Comparison of ENCODE assay signal across 8 cellular contexts in the genomic region with DNA sequence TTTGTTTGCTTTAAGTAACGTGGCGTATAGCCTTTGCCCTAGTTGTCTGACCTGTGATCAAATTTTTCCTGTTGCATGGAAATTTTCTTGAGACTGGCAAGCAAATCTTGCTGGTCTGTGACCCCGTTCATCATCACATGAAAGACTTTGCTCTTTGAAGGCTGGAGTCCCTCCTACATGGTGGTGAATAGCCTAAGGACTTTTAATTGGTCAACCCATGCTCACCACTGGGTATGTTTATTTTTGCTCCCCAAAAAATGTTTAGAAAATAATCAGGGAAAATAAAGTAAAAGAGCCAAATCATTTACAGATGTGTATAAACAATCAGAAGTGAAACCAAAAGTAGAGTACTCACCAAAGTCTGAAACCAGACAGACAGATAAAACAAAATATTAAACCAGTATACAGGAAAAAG.
DNase-seq lines count a peak whose midpoint lies in the region; ATAC-seq and TF ChIP-seq lines count a peak whose summit lies in the region.

No MANE protein-coding gene starts in this region.

- H3K4me3 ChIP-seq in cardiac muscle cell (no peak overlapping the region), choroid plexus epithelial cell (ENCODE audit: low read depth, low read length) (peak overlapping the region; percentile 29)

- no peaks in the 10 kb centered on the region for H3K36me3 Mint-ChIP-seq in stimulated activated naive B cell treated with anti-CD40 and anti-IgM and Interleukin-4, amounts not matched to agents 10 μg/mL and 1 μg/mL and 100 μg/mL, for 72 hours
- H3K36me3 Mint-ChIP-seq in progenitor cell of endocrine pancreas (ENCODE audit: insufficient read depth) = no peaks in the 10 kb centered on the region

- peak overlapping the region; percentile 39 for H3K27ac Mint-ChIP-seq in stimulated activated naive B cell treated with anti-CD40 and anti-IgM and Interleukin-4, amounts not matched to agents 10 μg/mL and 1 μg/mL and 100 μg/mL, for 72 hours
- H3K27ac Mint-ChIP-seq in progenitor cell of endocrine pancreas = no peak overlapping the region

- H3K9me3 ChIP-seq in cardiac muscle cell (ENCODE audit: low read depth) = no peaks in the 10 kb centered on the region

- peaks cover 0 to 9% of the 10 kb centered on the region in 2 donors for H3K4me1 Mint-ChIP-seq in stimulated activated naive B cell treated with anti-CD40 and anti-IgM and Interleukin-4, amounts not matched to agents 10 μg/mL and 1 μg/mL and 100 μg/mL, for 72 hours
- peaks cover 5% of the 10 kb centered on the region for H3K4me1 Mint-ChIP-seq in progenitor cell of endocrine pancreas (ENCODE audit: low read depth)

- H3K4me3 Mint-ChIP-seq in stimulated activated naive B cell treated with anti-CD40 and anti-IgM and Interleukin-4, amounts not matched to agents 10 μg/mL and 1 μg/mL and 100 μg/mL, for 72 hours = peak overlapping the region; percentile 37 to 70
- no peak overlapping the region for H3K4me3 Mint-ChIP-seq in progenitor cell of endocrine pancreas (ENCODE audit: low read depth)

- peak overlapping the region; percentile 42 for H3K27ac ChIP-seq in cardiac muscle cell

- H3K27me3 ChIP-seq in cardiac muscle cell = no peaks in the 10 kb centered on the region

- TF ChIP-seq CTCF in cardiac muscle cell (IDR thresholded peaks at IDR 0.05; ENCODE audit: low read depth, low read length) (no peak), choroid plexus epithelial cell (conservative IDR thresholded peaks at IDR 0.05; ENCODE audit: low read depth, low read length) (no peak), progenitor cell of endocrine pancreas (IDR thresholded peaks at IDR 0.05; ENCODE audit: unreplicated experiment) (no peak)

- H3K4me1 ChIP-seq in cardiac muscle cell (ENCODE audit: low read depth) = peaks cover 19% of the 10 kb centered on the region

- H3K27me3 Mint-ChIP-seq in stimulated activated naive B cell treated with anti-CD40 and anti-IgM and Interleukin-4, amounts not matched to agents 10 μg/mL and 1 μg/mL and 100 μg/mL, for 72 hours = no peaks in the 10 kb centered on the region
- H3K27me3 Mint-ChIP-seq in progenitor cell of endocrine pancreas = no peaks in the 10 kb centered on the region

- peaks cover 3 to 4% of the 10 kb centered on the region in 2 donors for H3K9me3 Mint-ChIP-seq in stimulated activated naive B cell treated with anti-CD40 and anti-IgM and Interleukin-4, amounts not matched to agents 10 μg/mL and 1 μg/mL and 100 μg/mL, for 72 hours
- peaks cover 7% of the 10 kb centered on the region for H3K9me3 Mint-ChIP-seq in progenitor cell of endocrine pancreas (ENCODE audit: low read depth)

- intact Hi-C loops in Right ventricle myocardium superior (cut with DNase I) = no loop called here

- DNase-seq in cardiac muscle cell (ENCODE audit: low read depth in 1 of 2, low spot score in 1 of 2) (no peak), Right ventricle myocardium superior (no peak), choroid plexus epithelial cell (ENCODE audit: low read depth) (peak; percentile 47), progenitor cell of endocrine pancreas (ENCODE audit: low spot score, unreplicated experiment) (no peak), NCI-H2171 treated with DMSO at 0.1 percent for 48 hours (lab: John Stamatoyannopoulos, UW) (no peak)
- DNase-seq in stimulated activated naive B cell treated with anti-CD40 and anti-IgM and Interleukin-4, amounts not matched to agents 10 μg/mL and 1 μg/mL and 100 μg/mL, for 72 hours = no peak
- DNase-seq in activated CD4-positive, alpha-beta T cell treated with anti-CD3 and anti-CD28 coated beads, Interleukin-2, amount 50 U/mL, for 1 hour = no peak

- ATAC-seq in Right ventricle myocardium superior (ENCODE audit: poor library complexity) (no peak), HG03354 (IDR thresholded peaks at IDR 0.05; ENCODE audit: poor library complexity, severe bottlenecking, unreplicated experiment) (peak; percentile 78)
- peak in 1 of 2 donors; percentile 29 for ATAC-seq in stimulated activated naive B cell treated with anti-CD40 and anti-IgM and Interleukin-4, amounts not matched to agents 10 μg/mL and 1 μg/mL and 100 μg/mL, for 72 hours (replicated peaks)

- no peaks in the 10 kb centered on the region for H3K36me3 ChIP-seq in cardiac muscle cell
